ENCODE assay signal across 22 cellular contexts in the genomic region with DNA sequence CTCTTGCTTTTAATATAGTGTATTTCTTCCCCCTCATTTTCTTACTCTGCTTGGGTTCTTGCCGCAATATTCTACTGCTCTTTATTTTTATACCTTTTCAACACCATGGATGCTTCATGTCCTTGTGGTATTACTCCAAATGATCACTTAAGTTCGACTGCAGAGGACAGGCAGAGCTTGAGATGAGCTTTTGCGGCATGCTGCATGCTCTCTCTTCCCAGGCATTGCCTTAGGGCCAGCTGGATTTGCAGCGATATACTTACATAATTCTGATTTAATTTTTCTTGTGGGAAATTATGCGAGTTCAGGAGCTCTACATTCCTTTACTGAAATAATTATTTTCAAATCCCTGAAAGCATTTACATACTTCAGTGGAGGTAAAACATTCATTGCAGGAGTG.
"Had no signal": no experiment of that assay in that cellular context is flagged by ENCODE, and none has a peak within 500 bp of the region (broad histone marks: within the 10 kb centered on the region; RNA-seq: fewer than 3 reads in every experiment).

No MANE protein-coding gene starts in this region.

- H3K27me3 ChIP-seq: colonic mucosa, dorsolateral prefrontal cortex, esophagus muscularis mucosa, esophagus squamous epithelium, foreskin keratinocyte, gastrocnemius medialis, gastroesophageal sphincter, heart left ventricle had no signal

- H3K4me3 ChIP-seq: colonic mucosa, coronary artery, dorsolateral prefrontal cortex, esophagus muscularis mucosa, esophagus squamous epithelium, gastrocnemius medialis, gastroesophageal sphincter, heart left ventricle had no signal

- H3K4me1 ChIP-seq: colonic mucosa, esophagus muscularis mucosa, esophagus squamous epithelium, foreskin keratinocyte, gastrocnemius medialis, gastroesophageal sphincter, heart left ventricle had no signal

- DNase-seq: colonic mucosa; cortex of kidney; dermis blood vessel endothelial cell; dorsolateral prefrontal cortex; effector CD4-positive, alpha-beta T cell; effector CD8-positive, alpha-beta T cell; effector memory CD4-positive, alpha-beta T cell; effector memory CD8-positive, alpha-beta T cell; endodermal cell; erythroblast; esophagus squamous epithelium; foreskin fibroblast; foreskin keratinocyte; foreskin melanocyte; gastrocnemius medialis; glutamatergic neuron; heart left ventricle had no signal

- H3K36me3 ChIP-seq: colonic mucosa, esophagus muscularis mucosa, esophagus squamous epithelium, gastrocnemius medialis, gastroesophageal sphincter, heart left ventricle had no signal

- H3K9me3 ChIP-seq: colonic mucosa, esophagus muscularis mucosa, esophagus squamous epithelium, gastrocnemius medialis, gastroesophageal sphincter, heart left ventricle had no signal

- H3K27ac ChIP-seq: colonic mucosa, coronary artery, dorsolateral prefrontal cortex, epithelial cell of prostate, esophagus muscularis mucosa, esophagus squamous epithelium, foreskin keratinocyte, gastrocnemius medialis, gastroesophageal sphincter, heart left ventricle had no signal

- ATAC-seq: effector memory CD8-positive, alpha-beta T cell; esophagus mucosa; foreskin keratinocyte; gastrocnemius medialis; gastroesophageal sphincter; heart left ventricle had no signal
